ENCODE assay signal across 8 cellular contexts in the genomic region with DNA sequence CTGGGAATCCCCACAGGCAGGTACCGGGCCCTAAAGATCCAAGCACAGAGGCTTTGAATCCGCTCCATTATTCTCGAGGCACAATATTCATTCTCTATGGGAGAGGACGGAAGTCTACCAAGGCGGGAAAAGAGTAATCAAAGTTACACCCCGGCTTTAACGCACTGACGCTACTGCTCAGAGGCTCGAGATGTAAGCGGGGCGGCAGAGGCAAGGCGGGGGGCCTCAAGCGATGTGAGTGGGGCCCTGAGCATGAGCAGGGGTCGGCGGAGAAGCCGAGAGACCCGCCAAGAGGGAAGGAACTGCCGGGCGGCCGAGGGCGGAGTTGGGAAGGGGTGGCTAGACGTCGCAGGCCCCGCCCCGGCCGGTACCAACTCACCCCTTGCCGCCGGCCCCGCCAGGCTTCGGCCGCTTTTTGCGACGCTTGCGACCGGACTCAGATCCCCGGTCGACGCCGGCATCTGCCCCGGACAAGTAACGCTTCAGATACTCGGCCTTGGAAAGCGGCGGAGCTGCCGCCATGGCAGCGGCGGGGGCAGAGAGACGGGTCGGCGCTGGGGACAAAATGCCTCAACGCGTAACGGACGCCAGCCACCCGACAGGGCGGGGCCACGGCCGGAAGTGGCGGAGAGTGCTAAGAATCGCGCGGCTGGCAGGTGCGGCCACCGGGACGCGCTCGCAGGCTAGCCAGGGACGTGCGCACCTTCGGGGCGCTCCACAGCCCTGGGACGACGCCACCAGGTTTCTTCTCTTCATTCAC. TPM values are rescaled to one million over a fixed set of nuclear protein-coding genes. Genes with fewer than 3 reads are reported as not detected.
DNase-seq lines count a peak whose midpoint lies in the region; ATAC-seq and TF ChIP-seq lines count a peak whose summit lies in the region.

Gene BUD13 (minus strand): TSS at position 545 of the 760 bp plus-strand sequence. CDS start 23 bp downstream, at position 522.

- no peak within 1 kb of the TSS for H2AK5ac ChIP-seq in trophoblast cell (ENCODE audit: low read length)

- ATAC-seq in HG02610 (IDR thresholded peaks at IDR 0.05; ENCODE audit: unreplicated experiment) (peak; percentile 82), Right ventricle myocardium superior (ENCODE audit: poor library complexity) (peak; percentile 98)

- H3K79me1 ChIP-seq in trophoblast cell (ENCODE audit: low read length) = peaks cover 5% of the 10 kb centered on the region

- peak within 1 kb of the TSS; percentile 97 for H3K18ac ChIP-seq in trophoblast cell (ENCODE audit: low read length)

- peaks cover 5% of the 10 kb centered on the region for H3K79me2 ChIP-seq in trophoblast cell (ENCODE audit: control insufficient read depth, insufficient read depth, low read length, poor library complexity)

- H3K4me3 ChIP-seq in trophoblast cell (ENCODE audit: low read depth, low read length) = peak within 1 kb of the TSS; percentile 97
- H3K4me3 ChIP-seq in transverse colon = peak within 1 kb of the TSS; percentile 71 to 95 (median 84)

- H2BK12ac ChIP-seq in trophoblast cell (ENCODE audit: low read length) = no peak within 1 kb of the TSS

- in situ Hi-C loops in transverse colon (cut with MboI; ENCODE audit: low pct_ligation_motif_present in 1 of 4, low pct_unique_long_range_greater_than_20kb in 1 of 4, low sequenced_read_pairs in 3 of 4) = no loop called here

- H3K4me2 ChIP-seq in trophoblast cell (ENCODE audit: low read length) = peak within 1 kb of the TSS; percentile 93

- H3K36me3 ChIP-seq in trophoblast cell (ENCODE audit: control insufficient read depth in 1 of 2, insufficient read depth in 2 of 2, low read length in 2 of 2) = peaks cover 7% of the 10 kb centered on the region in 2 experiments
- peaks cover 0 to 5% (median 0%) of the 10 kb centered on the region in 4 donors for H3K36me3 ChIP-seq in transverse colon

- peak within 1 kb of the TSS; percentile 97 for H3K14ac ChIP-seq in trophoblast cell (ENCODE audit: low read length)

- H4K8ac ChIP-seq in trophoblast cell (ENCODE audit: low read depth, low read length) = peak within 1 kb of the TSS; percentile 98

- H4K91ac ChIP-seq in trophoblast cell (ENCODE audit: low read depth, low read length) = peak within 1 kb of the TSS; percentile 99

- H3K27me3 ChIP-seq in trophoblast cell (ENCODE audit: insufficient read depth, low read length) = no peaks in the 10 kb centered on the region
- H3K27me3 ChIP-seq in transverse colon = no peaks in the 10 kb centered on the region

- DNase-seq in NCI-H1105 (lab: John Stamatoyannopoulos, UW) = peak; percentile 92
- DNase-seq in SW 1271 (lab: John Stamatoyannopoulos, UW) = peak; percentile 34 to 59
- peak; percentile 90 for DNase-seq in activated naive CD8-positive, alpha-beta T cell treated with anti-CD3 and anti-CD28 coated beads, Interleukin-2, amount 50 U/mL, for 16 hours (ENCODE audit: low read depth, low spot score)
- DNase-seq in Right ventricle myocardium superior = peak; percentile 94
- peak; percentile 83 to 92 for DNase-seq in trophoblast cell
- peak; percentile 94 for DNase-seq in transverse colon

- H3K4me1 ChIP-seq in trophoblast cell (ENCODE audit: control insufficient read depth in 1 of 2, insufficient read depth in 2 of 2, low read length in 2 of 2) = peaks cover 4 to 6% of the 10 kb centered on the region in 2 experiments
- H3K4me1 ChIP-seq in transverse colon = peaks cover 13 to 25% (median 20%) of the 10 kb centered on the region in 4 donors

- peak within 1 kb of the TSS; percentile 97 for H4K12ac ChIP-seq in trophoblast cell (ENCODE audit: low read depth, low read length)

- WGBS in trophoblast cell (ENCODE audit: extremely low coverage, insufficient coverage, insufficient read length) = no CpG with 5 or more reads among the region's 73 CpGs
- 0% methylated on average over 8 to 61 of the region's 73 CpGs for WGBS in transverse colon (ENCODE audit: low coverage in 1 of 2), 2 donors

- intact Hi-C loops in Right ventricle myocardium superior (cut with DNase I) = no loop called here
- intact Hi-C loops in transverse colon (cut with DNase I; ENCODE audit: low total_unique reads) = no loop called here

- peak in 1 of 5 experiments; percentile 2 for TF ChIP-seq CTCF in transverse colon (IDR thresholded peaks at IDR 0.05)

- peak within 1 kb of the TSS; percentile 95 for H2BK5ac ChIP-seq in trophoblast cell (ENCODE audit: low read depth, low read length, poor library complexity)

- H2AFZ ChIP-seq in trophoblast cell (ENCODE audit: insufficient read depth, low read length, poor library complexity) = peak within 1 kb of the TSS; percentile 96

- peak within 1 kb of the TSS; percentile 96 for H3K4ac ChIP-seq in trophoblast cell (ENCODE audit: low read depth, low read length)

- H3K23ac ChIP-seq in trophoblast cell (ENCODE audit: low read length) = no peak within 1 kb of the TSS

- TF ChIP-seq EP300 in transverse colon (IDR thresholded peaks at IDR 0.05; ENCODE audit: low read depth) = peak; percentile 26

- H3K9me3 ChIP-seq in trophoblast cell (ENCODE audit: insufficient read depth, low read depth, low read length) (no peaks in the 10 kb centered on the region), transverse colon (no peaks in the 10 kb centered on the region)

- H3K27ac ChIP-seq in trophoblast cell (ENCODE audit: low read depth, low read length) = peak within 1 kb of the TSS; percentile 93
- H3K27ac ChIP-seq in transverse colon = peak within 1 kb of the TSS; percentile 87 to 95 (median 92)

- TF ChIP-seq POLR2A in GM10847 (IDR thresholded peaks at IDR 0.05; ENCODE audit: extremely low read depth, insufficient read length) (peak; percentile 74), transverse colon (IDR thresholded peaks at IDR 0.05) (peak; percentile 79)

- peak within 1 kb of the TSS; percentile 98 for H2BK120ac ChIP-seq in trophoblast cell (ENCODE audit: insufficient read depth, low read length, poor library complexity)

- H3K9ac ChIP-seq in trophoblast cell (ENCODE audit: low read length) = peak within 1 kb of the TSS; percentile 96

RNA-seq across cellular contexts. Expression of gene BUD13, which starts in this region (rescaled TPM):
- total RNA-seq in Right ventricle myocardium superior = 7.0 TPM
- 14.3 and 15.7 TPM in 2 replicates for polyA plus RNA-seq in trophoblast cell (2013)
- total RNA-seq in transverse colon = 10 to 100 TPM in 3 of 4 donors, 1 to 10 TPM in 1; 6.7 to 21.9 (median 14.0) TPM

Comparison
In these comparisons a context has a peak if more than half of its experiments do, and no peak if none do; other contexts are left out.
1. Peak in every context shown above with its lines: DNase-seq, ATAC-seq, H3K4me3 ChIP-seq and H3K27ac ChIP-seq.